8 cellular contexts compared by ENCODE assay signal in genomic region chr13:29758591-29759114, GRCh38.
A peak's percentile ranks its signal among the peaks of the same experiment; 100 is the strongest.
DNase-seq lines count a peak whose midpoint lies in the region; ATAC-seq and TF ChIP-seq lines count a peak whose summit lies in the region.

No MANE protein-coding gene starts in this region.

- no peak overlapping the region for H2AFZ ChIP-seq in PC-9

- H4K20me1 ChIP-seq in PC-9 (ENCODE audit: insufficient read depth) = no peaks in the 10 kb centered on the region

- H3K4me1 ChIP-seq in PC-9 (replicated peaks; ENCODE audit: insufficient read depth) (peaks cover 4% of the 10 kb centered on the region; the same call in 1 of the 2 replicates), esophagus muscularis mucosa (peaks cover 0 to 16% (median 6%) of the 10 kb centered on the region in 4 donors)

- H3K27ac ChIP-seq in PC-9 (no peak overlapping the region), esophagus muscularis mucosa (replicated peaks in 1 of 4) (no peak overlapping the region)

- no peaks in the 10 kb centered on the region for H3K27me3 ChIP-seq in PC-9 (ENCODE audit: insufficient read depth, low read depth)
- no peaks in the 10 kb centered on the region for H3K27me3 ChIP-seq in esophagus muscularis mucosa

- no peaks in the 10 kb centered on the region for H3K36me3 ChIP-seq in PC-9 (ENCODE audit: low read depth)
- no peaks in the 10 kb centered on the region for H3K36me3 ChIP-seq in esophagus muscularis mucosa

- 0 out of 2 replicates have a peak, but pooled peaks cover 12% of the 10 kb centered on the region for H3F3A ChIP-seq in PC-9 (ENCODE audit: insufficient read depth, low read depth)

- no peak for TF ChIP-seq POLR2A in esophagus muscularis mucosa (IDR thresholded peaks at IDR 0.05; ENCODE audit: low read depth)

- TF ChIP-seq CTCF in PC-9 (conservative IDR thresholded peaks at IDR 0.05) (no peak), omental fat pad (IDR thresholded peaks at IDR 0.05) (no peak), esophagus muscularis mucosa (IDR thresholded peaks at IDR 0.05) (no peak)

- CTCF ChIA-PET in PC-9 (lab: Charles Lee) = no interaction called here

- 76% methylated on average over 8 of the region's 8 CpGs for WGBS in esophagus muscularis mucosa

- H3K9me3 ChIP-seq in PC-9 (ENCODE audit: insufficient read depth, low read depth) = no peaks in the 10 kb centered on the region
- no peaks in the 10 kb centered on the region for H3K9me3 ChIP-seq in esophagus muscularis mucosa

- no peaks in the 10 kb centered on the region for H3K9me2 ChIP-seq in PC-9 (ENCODE audit: insufficient read depth)

- ATAC-seq in GM18511 (IDR thresholded peaks at IDR 0.05; ENCODE audit: unreplicated experiment) = peak; percentile 96
- peak; percentile 81 for ATAC-seq in HG02884 (IDR thresholded peaks at IDR 0.05; ENCODE audit: unreplicated experiment)
- ATAC-seq in omental fat pad (ENCODE audit: low FRiP score) = no peak

- H3K4me2 ChIP-seq in PC-9 = peak overlapping the region; percentile 27; the same call in 1 of the 2 replicates

- no peak for TF ChIP-seq EP300 in esophagus muscularis mucosa (IDR thresholded peaks at IDR 0.05)

- intact Hi-C loops in PC-9 (cut with micrococcal nuclease; ENCODE audit: unreplicated experiment) = no loop called here
- intact Hi-C loops in esophagus muscularis mucosa (cut with DNase I) = no loop called here

- POLR2A ChIA-PET in PC-9 (lab: Charles Lee; ENCODE audit: unreplicated experiment) = no interaction called here

- no peaks in the 10 kb centered on the region for H3K79me2 ChIP-seq in PC-9 (ENCODE audit: low read depth)

- BruUV-seq in PC-9 (replicated peaks; lab: Mats Ljungman, UMichigan) = no TSS peak

- DNase-seq in PC-9 = peak; percentile 60 to 73
- peak; percentile 86 for DNase-seq in activated effector memory CD4-positive, alpha-beta T cell treated with anti-CD3 and anti-CD28 coated beads, Interleukin-2, amount 50 U/mL, for 16 hours
- DNase-seq in stimulated activated CD4-positive, alpha-beta T cell treated with anti-CD3 and anti-CD28 coated beads, Interleukin-15, amount 100 ng/mL, for 24 hours = peak; percentile 80
- DNase-seq in omental fat pad (ENCODE audit: low spot score) = no peak
- DNase-seq in NCI-H524 treated with DMSO at 0.1 percent for 48 hours (lab: John Stamatoyannopoulos, UW) = no peak
- no peak for DNase-seq in esophagus muscularis mucosa (ENCODE audit: extremely low spot score)

- H3K4me3 ChIP-seq in PC-9 (no peak overlapping the region), esophagus muscularis mucosa (no peak overlapping the region)

Comparison
In these comparisons a context has a peak if more than half of its experiments do, and no peak if none do; other contexts are left out.
1. DNase-seq: peak in PC-9 (2 of 2), activated effector memory CD4-positive, alpha-beta T cell treated with anti-CD3 and anti-CD28 coated beads, Interleukin-2, amount 50 U/mL, for 16 hours (single experiment) and stimulated activated CD4-positive, alpha-beta T cell treated with anti-CD3 and anti-CD28 coated beads, Interleukin-15, amount 100 ng/mL, for 24 hours (single experiment); none in omental fat pad (single experiment), NCI-H524 treated with DMSO at 0.1 percent for 48 hours (single experiment) and esophagus muscularis mucosa (single experiment).